Comparison of ENCODE assay signal across 1 cellular context in genomic region chr19:14096272-14096992, GRCh38.
TF ChIP-seq lines count a peak whose summit lies in the region.

No MANE protein-coding gene starts in this region.

TF ChIP-seq in A549, 52 proteins besides CTCF, POLR2A, EP300 and RAD21 (continued from another document):
- TF ChIP-seq REST (IDR thresholded peaks at IDR 0.05) (no peak), HOXA7 (CRISPR knock-in tag; IDR thresholded peaks at IDR 0.05) (no peak), TFCP2L1 (CRISPR knock-in tag; IDR thresholded peaks at IDR 0.05) (no peak), MAZ (IDR thresholded peaks at IDR 0.05; ENCODE audit: borderline replicate concordance, low read depth, low read length) (no peak), RARB (CRISPR knock-in tag; IDR thresholded peaks at IDR 0.05) (no peak), CHD4 (IDR thresholded peaks at IDR 0.05; ENCODE audit: borderline replicate concordance) (no peak), RCOR1 (IDR thresholded peaks at IDR 0.05; ENCODE audit: low read depth, low read length) (no peak), FOSB (CRISPR knock-in tag; IDR thresholded peaks at IDR 0.05) (no peak), ZFP36 (IDR thresholded peaks at IDR 0.05; ENCODE audit: borderline replicate concordance, partially characterized antibody) (no peak), ESRRA (IDR thresholded peaks at IDR 0.05; ENCODE audit: borderline replicate concordance, low read length) (no peak), KDM1A (IDR thresholded peaks at IDR 0.05; ENCODE audit: low read depth) (no peak), HEYL (CRISPR knock-in tag; IDR thresholded peaks at IDR 0.05) (no peak), USF2 (IDR thresholded peaks at IDR 0.05) (no peak), FOXS1 (CRISPR knock-in tag; IDR thresholded peaks at IDR 0.05) (no peak), EHF (CRISPR knock-in tag; IDR thresholded peaks at IDR 0.05) (no peak)
